Comparison of ENCODE assay signal across 24 cellular contexts in genomic region chr6:137353842-137354397, GRCh38.
DNase-seq lines count a peak whose midpoint lies in the region; ATAC-seq and TF ChIP-seq lines count a peak whose summit lies in the region.
"Had no signal": no experiment of that assay in that cellular context is flagged by ENCODE, and none has a peak within 500 bp of the region (broad histone marks: within the 10 kb centered on the region; RNA-seq: fewer than 3 reads in every experiment).

No MANE protein-coding gene starts in this region.

- H3K4me1 Mint-ChIP-seq in central memory CD8-positive, alpha-beta T cell = peaks cover 20% of the 10 kb centered on the region
- peaks cover 23 to 29% (median 25%) of the 10 kb centered on the region in 3 donors for H3K4me1 Mint-ChIP-seq in naive B cell
- H3K4me1 Mint-ChIP-seq in activated CD8-positive, alpha-beta T cell treated with anti-CD3 and anti-CD28 coated beads for 36 hours (ENCODE audit: low read depth) = peaks cover 13% of the 10 kb centered on the region

- CTCF ChIA-PET in activated CD8-positive, alpha-beta T cell treated with anti-CD3 and anti-CD28 coated beads for 36 hours (lab: Charles Lee) = interaction anchor here (1.6 kb wide), 1 partner anchor 12 kb away, joined by 5 read pairs; no protein-coding TSS in a partner anchor

- intact Hi-C loops in dorsolateral prefrontal cortex (cut with DNase I) = no loop called here
- intact Hi-C loops in activated CD8-positive, alpha-beta T cell treated with anti-CD3 and anti-CD28 coated beads for 36 hours (cut with micrococcal nuclease) = no loop called here

- H3F3A ChIP-seq in DOHH2 (ENCODE audit: control insufficient read depth, insufficient read depth) = no peaks in the 10 kb centered on the region

- H3K27ac Mint-ChIP-seq in central memory CD8-positive, alpha-beta T cell (ENCODE audit: low read depth) = peak overlapping the region; percentile 13
- H3K27ac Mint-ChIP-seq in naive B cell = peak overlapping the region in 5 of 6 donors; percentile 56 to 84 (median 76)
- H3K27ac Mint-ChIP-seq in activated CD8-positive, alpha-beta T cell treated with anti-CD3 and anti-CD28 coated beads for 36 hours = no peak overlapping the region
- H3K27ac Mint-ChIP-seq: nephron had no signal

- no peaks in the 10 kb centered on the region for H3K9me3 Mint-ChIP-seq in central memory CD8-positive, alpha-beta T cell
- H3K9me3 Mint-ChIP-seq in naive B cell = no peaks in the 10 kb centered on the region
- H3K9me3 Mint-ChIP-seq in activated CD8-positive, alpha-beta T cell treated with anti-CD3 and anti-CD28 coated beads for 36 hours = no peaks in the 10 kb centered on the region
- H3K9me3 Mint-ChIP-seq: CD4-positive, alpha-beta memory T cell; nephron had no signal

- no peak for DNase-seq in central memory CD8-positive, alpha-beta T cell (ENCODE audit: low spot score in 2 of 2)
- DNase-seq in naive B cell (no peak), dorsolateral prefrontal cortex (no peak), HK-2 (ENCODE audit: unreplicated experiment) (no peak)
- DNase-seq in activated CD8-positive, alpha-beta T cell treated with anti-CD3 and anti-CD28 coated beads for 36 hours = no peak
- DNase-seq: activated CD4-positive, alpha-beta T cell treated with anti-CD3 and anti-CD28 coated beads for 48 hours; activated CD8-positive, alpha-beta memory T cell treated with anti-CD3 and anti-CD28 coated beads, Interleukin-2, amount 50 U/mL, for 4 hours; activated effector memory CD4-positive, alpha-beta T cell treated with anti-CD3 and anti-CD28 coated beads, Interleukin-2, amount 50 U/mL, for 16 hours; brain microvascular endothelial cell; CD4-positive, alpha-beta memory T cell; DMS79; kidney; mesendoderm; NCI-H187 treated with DMSO at 0.1 percent for 48 hours; NCI-H345; pancreas; SHP77; sigmoid colon; stimulated activated CD4-positive, alpha-beta T cell treated with anti-CD3 and anti-CD28 coated beads, Interleukin-15, amount 100 ng/mL, for 24 hours; stimulated activated CD8-positive, alpha-beta memory T cell treated with anti-CD3 and anti-CD28 coated beads, Interleukin-4, amount 100 ng/mL, for 48 hours had no signal

- POLR2A ChIA-PET in activated CD8-positive, alpha-beta T cell treated with anti-CD3 and anti-CD28 coated beads for 36 hours (lab: Charles Lee) = no interaction called here

- H3K36me3 Mint-ChIP-seq in central memory CD8-positive, alpha-beta T cell (ENCODE audit: insufficient read depth) = no peaks in the 10 kb centered on the region
- no peaks in the 10 kb centered on the region for H3K36me3 Mint-ChIP-seq in naive B cell
- no peaks in the 10 kb centered on the region for H3K36me3 Mint-ChIP-seq in activated CD8-positive, alpha-beta T cell treated with anti-CD3 and anti-CD28 coated beads for 36 hours (ENCODE audit: low read depth)
- H3K36me3 Mint-ChIP-seq: CD4-positive, alpha-beta memory T cell had no signal

- peaks cover 0 to 3% (median 0%) of the 10 kb centered on the region in 11 experiments; a peak in 1 of 22 replicates for H3K36me3 ChIP-seq in BLaER1 treated with 17β-estradiol and CSF1 and Interleukin-3, amounts not matched to agents 10 nM and 100 nM
- no peaks in the 10 kb centered on the region for H3K36me3 ChIP-seq in DOHH2 (ENCODE audit: control insufficient read depth, low read length)
- H3K36me3 ChIP-seq: brain microvascular endothelial cell, gastroesophageal sphincter, pancreas, sigmoid colon had no signal

- no peaks in the 10 kb centered on the region for H3K9me2 ChIP-seq in DOHH2 (replicated peaks; ENCODE audit: control insufficient read depth, low read length)

- H3K9ac ChIP-seq in BLaER1 treated with 17β-estradiol and CSF1 and Interleukin-3, amounts not matched to agents 10 nM and 100 nM = peak overlapping the region in 8 of 11 experiments; percentile 25 to 57 (median 44); a peak in 12 of 22 replicates

- no peak overlapping the region for H3K4me3 Mint-ChIP-seq in central memory CD8-positive, alpha-beta T cell
- H3K4me3 Mint-ChIP-seq in naive B cell = peak overlapping the region in 6 of 8 donors; percentile 20 to 74 (median 37)
- no peak overlapping the region for H3K4me3 Mint-ChIP-seq in activated CD8-positive, alpha-beta T cell treated with anti-CD3 and anti-CD28 coated beads for 36 hours
- H3K4me3 Mint-ChIP-seq: nephron had no signal

- TF ChIP-seq CTCF in DOHH2 (IDR thresholded peaks at IDR 0.05; ENCODE audit: low read depth, low read length, poor library complexity, severe bottlenecking) = no peak
- TF ChIP-seq CTCF in dorsolateral prefrontal cortex (IDR thresholded peaks at IDR 0.05 in 54 of 56, conservative IDR thresholded peaks at IDR 0.05 in 2 of 56; ENCODE audit: low read depth in 1 of 56, partially characterized antibody in 56 of 56) = no peak
- TF ChIP-seq CTCF in activated CD8-positive, alpha-beta T cell treated with anti-CD3 and anti-CD28 coated beads for 36 hours (IDR thresholded peaks at IDR 0.05) = no peak

- H3K4me3 ChIP-seq in BLaER1 treated with 17β-estradiol and CSF1 and Interleukin-3, amounts not matched to agents 10 nM and 100 nM = peak overlapping the region in 2 of 10 experiments; percentile 2 to 11; a peak in 1 of 20 replicates
- H3K4me3 ChIP-seq in DOHH2 (ENCODE audit: low read length) (no peak overlapping the region), dorsolateral prefrontal cortex (no peak overlapping the region)
- H3K4me3 ChIP-seq: gastroesophageal sphincter, pancreas, sigmoid colon had no signal

- no peak for ATAC-seq in central memory CD8-positive, alpha-beta T cell (replicated peaks; ENCODE audit: extremely low read depth, poor library complexity, severe bottlenecking)
- peak in 1 of 2 donors; percentile 24 for ATAC-seq in naive B cell (ENCODE audit: low read depth in 2 of 2)
- ATAC-seq in activated CD8-positive, alpha-beta T cell treated with anti-CD3 and anti-CD28 coated beads for 36 hours = no peak
- ATAC-seq: gastroesophageal sphincter, pancreas had no signal

- H3K4me2 ChIP-seq in BLaER1 treated with 17β-estradiol and CSF1 and Interleukin-3, amounts not matched to agents 10 nM and 100 nM = peak overlapping the region; percentile 35 to 89 (median 74)
- peak overlapping the region; percentile 40 for H3K4me2 ChIP-seq in DOHH2 (ENCODE audit: low read length)

- H4K20me1 ChIP-seq in BLaER1 treated with 17β-estradiol and CSF1 and Interleukin-3, amounts not matched to agents 10 nM and 100 nM = no peaks in the 10 kb centered on the region
- H4K20me1 ChIP-seq in DOHH2 (ENCODE audit: control insufficient read depth, insufficient read depth, low read depth, low read length) = no peaks in the 10 kb centered on the region

- H3K4me1 ChIP-seq in BLaER1 treated with 17β-estradiol and CSF1 and Interleukin-3, amounts not matched to agents 10 nM and 100 nM = peaks cover 26 to 68% (median 46%) of the 10 kb centered on the region in 10 experiments
- peaks cover 15% of the 10 kb centered on the region for H3K4me1 ChIP-seq in DOHH2 (ENCODE audit: control insufficient read depth, low read length)
- H3K4me1 ChIP-seq: sigmoid colon had no signal

- H3K27me3 ChIP-seq in BLaER1 treated with 17β-estradiol and CSF1 and Interleukin-3, amounts not matched to agents 10 nM and 100 nM = no peaks in the 10 kb centered on the region
- H3K27me3 ChIP-seq in DOHH2 (ENCODE audit: control insufficient read depth, low read length) = no peaks in the 10 kb centered on the region
- H3K27me3 ChIP-seq in dorsolateral prefrontal cortex = peaks cover 0 to 3% (median 0%) of the 10 kb centered on the region in 45 donors
- H3K27me3 ChIP-seq: brain microvascular endothelial cell, gastroesophageal sphincter, pancreas, sigmoid colon had no signal

- H3K27ac ChIP-seq in BLaER1 treated with 17β-estradiol and CSF1 and Interleukin-3, amounts not matched to agents 10 nM and 100 nM = peak overlapping the region in 9 of 11 experiments; percentile 41 to 80 (median 73); a peak in 18 of 22 replicates
- 0 out of 2 replicates have a peak overlapping the region, but pooled peaks have one; percentile 14 for H3K27ac ChIP-seq in DOHH2 (ENCODE audit: low read depth, low read length)
- H3K27ac ChIP-seq in dorsolateral prefrontal cortex = peak overlapping the region in 13 of 59 donors; percentile 1 to 99 (median 52)
- H3K27ac ChIP-seq: brain microvascular endothelial cell, gastroesophageal sphincter, pancreas, sigmoid colon had no signal

- no peaks in the 10 kb centered on the region for H3K79me2 ChIP-seq in DOHH2 (ENCODE audit: control insufficient read depth, low read length)

- H3K9me3 ChIP-seq in BLaER1 treated with 17β-estradiol and CSF1 and Interleukin-3, amounts not matched to agents 10 nM and 100 nM (replicated peaks in 1 of 11) = peaks cover 0 to 3% (median 0%) of the 10 kb centered on the region in 11 experiments; a peak in 1 of 22 replicates
- no peaks in the 10 kb centered on the region for H3K9me3 ChIP-seq in DOHH2 (ENCODE audit: control insufficient read depth, insufficient read depth, low read length)
- H3K9me3 ChIP-seq: gastroesophageal sphincter, pancreas, sigmoid colon had no signal

- H3K27me3 Mint-ChIP-seq in central memory CD8-positive, alpha-beta T cell = no peaks in the 10 kb centered on the region
- no peaks in the 10 kb centered on the region for H3K27me3 Mint-ChIP-seq in naive B cell
- no peaks in the 10 kb centered on the region for H3K27me3 Mint-ChIP-seq in activated CD8-positive, alpha-beta T cell treated with anti-CD3 and anti-CD28 coated beads for 36 hours
- H3K27me3 Mint-ChIP-seq: CD4-positive, alpha-beta memory T cell had no signal

Comparison
In these comparisons a context has a peak if more than half of its experiments do, and no peak if none do; other contexts are left out.
1. H3K4me3 Mint-ChIP-seq: peak in naive B cell (6 of 8); none in central memory CD8-positive, alpha-beta T cell (single experiment) and activated CD8-positive, alpha-beta T cell treated with anti-CD3 and anti-CD28 coated beads for 36 hours (single experiment).